In the genomic region with DNA sequence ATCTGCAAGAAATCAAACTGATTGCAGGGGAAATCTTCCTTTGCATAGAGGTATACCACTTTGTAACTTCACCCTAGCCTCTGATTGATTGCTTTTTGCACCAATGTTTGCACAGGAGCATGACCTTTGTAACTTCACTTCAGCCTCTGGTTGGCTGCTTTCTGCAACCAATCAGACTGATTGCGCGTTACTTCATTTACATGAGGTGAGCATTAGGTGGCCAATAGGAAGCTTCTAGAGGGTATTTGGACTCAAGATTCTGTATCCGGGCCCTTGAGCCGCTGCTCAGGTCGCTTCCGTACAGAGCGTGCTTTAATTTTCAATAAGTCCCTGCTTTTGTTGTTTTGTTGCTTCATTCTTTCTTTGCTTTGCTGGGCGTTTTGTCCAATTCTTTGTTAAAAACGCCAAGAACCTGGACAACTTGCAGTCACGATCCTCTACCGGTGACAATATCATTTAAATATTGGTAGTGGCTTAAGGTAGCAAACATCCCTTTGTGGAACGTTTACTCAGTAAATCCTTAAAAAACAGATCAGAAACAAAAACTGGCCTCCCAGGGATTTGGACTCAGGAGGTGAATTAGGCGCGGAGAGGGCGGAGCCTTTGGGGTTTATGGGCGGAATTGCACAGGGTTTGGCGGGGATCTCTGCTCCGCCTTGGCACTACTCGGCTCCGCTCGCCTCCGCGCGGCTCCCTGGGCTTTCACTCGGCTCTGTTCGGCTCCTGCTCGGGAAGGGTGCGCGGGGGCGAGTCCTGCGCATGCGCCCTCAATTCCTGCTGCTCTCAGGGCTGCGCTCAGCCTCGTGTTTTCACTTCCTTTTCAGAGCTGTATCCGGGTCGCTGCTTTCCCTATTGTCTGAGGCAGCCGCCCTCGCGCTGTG, we compare ENCODE assay signal across 1 cellular context.
TF ChIP-seq lines count a peak whose summit lies in the region.

A gene with protein sequence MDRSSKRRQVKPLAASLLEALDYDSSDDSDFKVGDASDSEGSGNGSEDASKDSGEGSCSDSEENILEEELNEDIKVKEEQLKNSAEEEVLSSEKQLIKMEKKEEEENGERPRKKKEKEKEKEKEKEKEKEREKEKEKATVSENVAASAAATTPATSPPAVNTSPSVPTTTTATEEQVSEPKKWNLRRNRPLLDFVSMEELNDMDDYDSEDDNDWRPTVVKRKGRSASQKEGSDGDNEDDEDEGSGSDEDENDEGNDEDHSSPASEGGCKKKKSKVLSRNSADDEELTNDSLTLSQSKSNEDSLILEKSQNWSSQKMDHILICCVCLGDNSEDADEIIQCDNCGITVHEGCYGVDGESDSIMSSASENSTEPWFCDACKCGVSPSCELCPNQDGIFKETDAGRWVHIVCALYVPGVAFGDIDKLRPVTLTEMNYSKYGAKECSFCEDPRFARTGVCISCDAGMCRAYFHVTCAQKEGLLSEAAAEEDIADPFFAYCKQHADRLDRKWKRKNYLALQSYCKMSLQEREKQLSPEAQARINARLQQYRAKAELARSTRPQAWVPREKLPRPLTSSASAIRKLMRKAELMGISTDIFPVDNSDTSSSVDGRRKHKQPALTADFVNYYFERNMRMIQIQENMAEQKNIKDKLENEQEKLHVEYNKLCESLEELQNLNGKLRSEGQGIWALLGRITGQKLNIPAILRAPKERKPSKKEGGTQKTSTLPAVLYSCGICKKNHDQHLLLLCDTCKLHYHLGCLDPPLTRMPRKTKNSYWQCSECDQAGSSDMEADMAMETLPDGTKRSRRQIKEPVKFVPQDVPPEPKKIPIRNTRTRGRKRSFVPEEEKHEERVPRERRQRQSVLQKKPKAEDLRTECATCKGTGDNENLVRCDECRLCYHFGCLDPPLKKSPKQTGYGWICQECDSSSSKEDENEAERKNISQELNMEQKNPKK (plus strand): TSS at position 812 of the 881 bp plus-strand sequence. CDS start 452 bp downstream, outside the sequence.

TF ChIP-seq in K562, 482 proteins besides CTCF, POLR2A, EP300 and RAD21 (continued from another document and continues in another):
- TF ChIP-seq ASH1L (IDR thresholded peaks at IDR 0.05; ENCODE audit: borderline replicate concordance, low read depth, partially characterized antibody) (peak; percentile 84), TRIM24 (IDR thresholded peaks at IDR 0.05) (peak; percentile 16 to 24; a peak in 1 of 4 replicates), TAF1 (IDR thresholded peaks at IDR 0.05; ENCODE audit: control insufficient read depth, extremely low read depth, insufficient read depth, low read length, severe bottlenecking) (peak; percentile 87), ATF7 (IDR thresholded peaks at IDR 0.05) (peak; percentile 93), SP2 (IDR thresholded peaks at IDR 0.05; ENCODE audit: extremely low read depth, low read depth, low read length, poor library complexity, severe bottlenecking) (peak; percentile 51), NR2C1 (IDR thresholded peaks at IDR 0.05) (peak; percentile 90), NR2C1 (tag; IDR thresholded peaks at IDR 0.05) (peak; percentile 91), HDAC1 (IDR thresholded peaks at IDR 0.05) (peak in 1 of 2 experiments; percentile 48; a peak in 1 of 4 replicates), ETS2 (tag; IDR thresholded peaks at IDR 0.05; ENCODE audit: borderline replicate concordance, poor library complexity, severe bottlenecking) (no peak), IFI16 (CRISPR knock-in tag; IDR thresholded peaks at IDR 0.05) (no peak), GABPA (tag; conservative IDR thresholded peaks at IDR 0.05; ENCODE audit: low read depth) (peak; percentile 88), RB1 (IDR thresholded peaks at IDR 0.05; ENCODE audit: low read depth) (peak; percentile 13; the same call in 1 of the 2 replicates), RBM25 (IDR thresholded peaks at IDR 0.05; ENCODE audit: low read depth, low read length, severe bottlenecking) (peak; percentile 86), ZNF212 (CRISPR knock-in tag; IDR thresholded peaks at IDR 0.05) (no peak), NFYB (IDR thresholded peaks at IDR 0.05; ENCODE audit: extremely low read depth, insufficient read length) (peak; percentile 92), MYBL2 (IDR thresholded peaks at IDR 0.05; ENCODE audit: low read depth) (peak; percentile 24; the same call in 1 of the 2 replicates), MYBL2 (CRISPR knock-in tag; IDR thresholded peaks at IDR 0.05; ENCODE audit: borderline replicate concordance) (no peak), PHF8 (IDR thresholded peaks at IDR 0.05; ENCODE audit: borderline replicate concordance, low read length) (peak; percentile 49; the same call in 1 of the 2 replicates), TEAD4 (IDR thresholded peaks at IDR 0.05; ENCODE audit: low read length) (peak; percentile 10; the same call in 1 of the 2 replicates), TEAD4 (CRISPR knock-in tag; IDR thresholded peaks at IDR 0.05; ENCODE audit: borderline replicate concordance) (no peak), FOXA1 (IDR thresholded peaks at IDR 0.05; ENCODE audit: borderline replicate concordance) (no peak), HMG20B (CRISPR knock-in tag; IDR thresholded peaks at IDR 0.05) (no peak), ZSCAN32 (CRISPR knock-in tag; IDR thresholded peaks at IDR 0.05) (0 out of 2 replicates have a peak, but pooled peaks have one; percentile 13), POLR2G (IDR thresholded peaks at IDR 0.05; ENCODE audit: low read depth, low read length) (peak; percentile 89), ZNF121 (CRISPR knock-in tag; conservative IDR thresholded peaks at IDR 0.05) (no peak), MCM5 (IDR thresholded peaks at IDR 0.05; ENCODE audit: low read depth) (no peak), ZNF232 (CRISPR knock-in tag; IDR thresholded peaks at IDR 0.05) (no peak), SIN3B (IDR thresholded peaks at IDR 0.05; ENCODE audit: low read depth) (no peak), FOXA3 (CRISPR knock-in tag; conservative IDR thresholded peaks at IDR 0.05 in 1 of 2, IDR thresholded peaks at IDR 0.05 in 1 of 2) (peak in 1 of 2 experiments; percentile 81; a peak in 1 of 4 replicates)
- TF ChIP-seq, protein P1, sequence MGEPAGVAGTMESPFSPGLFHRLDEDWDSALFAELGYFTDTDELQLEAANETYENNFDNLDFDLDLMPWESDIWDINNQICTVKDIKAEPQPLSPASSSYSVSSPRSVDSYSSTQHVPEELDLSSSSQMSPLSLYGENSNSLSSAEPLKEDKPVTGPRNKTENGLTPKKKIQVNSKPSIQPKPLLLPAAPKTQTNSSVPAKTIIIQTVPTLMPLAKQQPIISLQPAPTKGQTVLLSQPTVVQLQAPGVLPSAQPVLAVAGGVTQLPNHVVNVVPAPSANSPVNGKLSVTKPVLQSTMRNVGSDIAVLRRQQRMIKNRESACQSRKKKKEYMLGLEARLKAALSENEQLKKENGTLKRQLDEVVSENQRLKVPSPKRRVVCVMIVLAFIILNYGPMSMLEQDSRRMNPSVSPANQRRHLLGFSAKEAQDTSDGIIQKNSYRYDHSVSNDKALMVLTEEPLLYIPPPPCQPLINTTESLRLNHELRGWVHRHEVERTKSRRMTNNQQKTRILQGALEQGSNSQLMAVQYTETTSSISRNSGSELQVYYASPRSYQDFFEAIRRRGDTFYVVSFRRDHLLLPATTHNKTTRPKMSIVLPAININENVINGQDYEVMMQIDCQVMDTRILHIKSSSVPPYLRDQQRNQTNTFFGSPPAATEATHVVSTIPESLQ (CRISPR knock-in tag; IDR thresholded peaks at IDR 0.05), result 0 out of 2 replicates have a peak, but pooled peaks have one; percentile 16
- TF ChIP-seq, protein P2, sequence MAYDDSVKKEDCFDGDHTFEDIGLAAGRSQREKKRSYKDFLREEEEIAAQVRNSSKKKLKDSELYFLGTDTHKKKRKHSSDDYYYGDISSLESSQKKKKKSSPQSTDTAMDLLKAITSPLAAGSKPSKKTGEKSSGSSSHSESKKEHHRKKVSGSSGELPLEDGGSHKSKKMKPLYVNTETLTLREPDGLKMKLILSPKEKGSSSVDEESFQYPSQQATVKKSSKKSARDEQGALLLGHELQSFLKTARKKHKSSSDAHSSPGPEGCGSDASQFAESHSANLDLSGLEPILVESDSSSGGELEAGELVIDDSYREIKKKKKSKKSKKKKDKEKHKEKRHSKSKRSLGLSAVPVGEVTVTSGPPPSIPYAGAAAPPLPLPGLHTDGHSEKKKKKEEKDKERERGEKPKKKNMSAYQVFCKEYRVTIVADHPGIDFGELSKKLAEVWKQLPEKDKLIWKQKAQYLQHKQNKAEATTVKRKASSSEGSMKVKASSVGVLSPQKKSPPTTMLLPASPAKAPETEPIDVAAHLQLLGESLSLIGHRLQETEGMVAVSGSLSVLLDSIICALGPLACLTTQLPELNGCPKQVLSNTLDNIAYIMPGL (CRISPR knock-in tag; IDR thresholded peaks at IDR 0.05), result no peak
- TF ChIP-seq, protein P3, sequence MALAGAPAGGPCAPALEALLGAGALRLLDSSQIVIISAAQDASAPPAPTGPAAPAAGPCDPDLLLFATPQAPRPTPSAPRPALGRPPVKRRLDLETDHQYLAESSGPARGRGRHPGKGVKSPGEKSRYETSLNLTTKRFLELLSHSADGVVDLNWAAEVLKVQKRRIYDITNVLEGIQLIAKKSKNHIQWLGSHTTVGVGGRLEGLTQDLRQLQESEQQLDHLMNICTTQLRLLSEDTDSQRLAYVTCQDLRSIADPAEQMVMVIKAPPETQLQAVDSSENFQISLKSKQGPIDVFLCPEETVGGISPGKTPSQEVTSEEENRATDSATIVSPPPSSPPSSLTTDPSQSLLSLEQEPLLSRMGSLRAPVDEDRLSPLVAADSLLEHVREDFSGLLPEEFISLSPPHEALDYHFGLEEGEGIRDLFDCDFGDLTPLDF (CRISPR knock-in tag; IDR thresholded peaks at IDR 0.05), result peak; percentile 44; the same call in 1 of the 2 replicates
- TF ChIP-seq, protein P4, sequence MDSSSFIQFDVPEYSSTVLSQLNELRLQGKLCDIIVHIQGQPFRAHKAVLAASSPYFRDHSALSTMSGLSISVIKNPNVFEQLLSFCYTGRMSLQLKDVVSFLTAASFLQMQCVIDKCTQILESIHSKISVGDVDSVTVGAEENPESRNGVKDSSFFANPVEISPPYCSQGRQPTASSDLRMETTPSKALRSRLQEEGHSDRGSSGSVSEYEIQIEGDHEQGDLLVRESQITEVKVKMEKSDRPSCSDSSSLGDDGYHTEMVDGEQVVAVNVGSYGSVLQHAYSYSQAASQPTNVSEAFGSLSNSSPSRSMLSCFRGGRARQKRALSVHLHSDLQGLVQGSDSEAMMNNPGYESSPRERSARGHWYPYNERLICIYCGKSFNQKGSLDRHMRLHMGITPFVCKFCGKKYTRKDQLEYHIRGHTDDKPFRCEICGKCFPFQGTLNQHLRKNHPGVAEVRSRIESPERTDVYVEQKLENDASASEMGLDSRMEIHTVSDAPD (CRISPR knock-in tag; IDR thresholded peaks at IDR 0.05), result no peak
- TF ChIP-seq, protein P5, sequence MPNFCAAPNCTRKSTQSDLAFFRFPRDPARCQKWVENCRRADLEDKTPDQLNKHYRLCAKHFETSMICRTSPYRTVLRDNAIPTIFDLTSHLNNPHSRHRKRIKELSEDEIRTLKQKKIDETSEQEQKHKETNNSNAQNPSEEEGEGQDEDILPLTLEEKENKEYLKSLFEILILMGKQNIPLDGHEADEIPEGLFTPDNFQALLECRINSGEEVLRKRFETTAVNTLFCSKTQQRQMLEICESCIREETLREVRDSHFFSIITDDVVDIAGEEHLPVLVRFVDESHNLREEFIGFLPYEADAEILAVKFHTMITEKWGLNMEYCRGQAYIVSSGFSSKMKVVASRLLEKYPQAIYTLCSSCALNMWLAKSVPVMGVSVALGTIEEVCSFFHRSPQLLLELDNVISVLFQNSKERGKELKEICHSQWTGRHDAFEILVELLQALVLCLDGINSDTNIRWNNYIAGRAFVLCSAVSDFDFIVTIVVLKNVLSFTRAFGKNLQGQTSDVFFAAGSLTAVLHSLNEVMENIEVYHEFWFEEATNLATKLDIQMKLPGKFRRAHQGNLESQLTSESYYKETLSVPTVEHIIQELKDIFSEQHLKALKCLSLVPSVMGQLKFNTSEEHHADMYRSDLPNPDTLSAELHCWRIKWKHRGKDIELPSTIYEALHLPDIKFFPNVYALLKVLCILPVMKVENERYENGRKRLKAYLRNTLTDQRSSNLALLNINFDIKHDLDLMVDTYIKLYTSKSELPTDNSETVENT (CRISPR knock-in tag; IDR thresholded peaks at IDR 0.05), result peak; percentile 65; the same call in 1 of the 2 replicates
- TF ChIP-seq, protein P6, sequence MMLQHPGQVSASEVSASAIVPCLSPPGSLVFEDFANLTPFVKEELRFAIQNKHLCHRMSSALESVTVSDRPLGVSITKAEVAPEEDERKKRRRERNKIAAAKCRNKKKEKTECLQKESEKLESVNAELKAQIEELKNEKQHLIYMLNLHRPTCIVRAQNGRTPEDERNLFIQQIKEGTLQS (IDR thresholded peaks at IDR 0.05), result no peak; the same call in 1 of the 2 replicates
- TF ChIP-seq, protein P6 (CRISPR knock-in tag; conservative IDR thresholded peaks at IDR 0.05), result peak; percentile 76; the same call in 1 of the 2 replicates
- TF ChIP-seq, protein P7, sequence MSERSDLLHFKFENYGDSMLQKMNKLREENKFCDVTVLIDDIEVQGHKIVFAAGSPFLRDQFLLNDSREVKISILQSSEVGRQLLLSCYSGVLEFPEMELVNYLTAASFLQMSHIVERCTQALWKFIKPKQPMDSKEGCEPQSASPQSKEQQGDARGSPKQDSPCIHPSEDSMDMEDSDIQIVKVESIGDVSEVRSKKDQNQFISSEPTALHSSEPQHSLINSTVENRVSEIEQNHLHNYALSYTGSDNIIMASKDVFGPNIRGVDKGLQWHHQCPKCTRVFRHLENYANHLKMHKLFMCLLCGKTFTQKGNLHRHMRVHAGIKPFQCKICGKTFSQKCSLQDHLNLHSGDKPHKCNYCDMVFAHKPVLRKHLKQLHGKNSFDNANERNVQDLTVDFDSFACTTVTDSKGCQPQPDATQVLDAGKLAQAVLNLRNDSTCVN (CRISPR knock-in tag; IDR thresholded peaks at IDR 0.05), result no peak
- TF ChIP-seq, protein P8, sequence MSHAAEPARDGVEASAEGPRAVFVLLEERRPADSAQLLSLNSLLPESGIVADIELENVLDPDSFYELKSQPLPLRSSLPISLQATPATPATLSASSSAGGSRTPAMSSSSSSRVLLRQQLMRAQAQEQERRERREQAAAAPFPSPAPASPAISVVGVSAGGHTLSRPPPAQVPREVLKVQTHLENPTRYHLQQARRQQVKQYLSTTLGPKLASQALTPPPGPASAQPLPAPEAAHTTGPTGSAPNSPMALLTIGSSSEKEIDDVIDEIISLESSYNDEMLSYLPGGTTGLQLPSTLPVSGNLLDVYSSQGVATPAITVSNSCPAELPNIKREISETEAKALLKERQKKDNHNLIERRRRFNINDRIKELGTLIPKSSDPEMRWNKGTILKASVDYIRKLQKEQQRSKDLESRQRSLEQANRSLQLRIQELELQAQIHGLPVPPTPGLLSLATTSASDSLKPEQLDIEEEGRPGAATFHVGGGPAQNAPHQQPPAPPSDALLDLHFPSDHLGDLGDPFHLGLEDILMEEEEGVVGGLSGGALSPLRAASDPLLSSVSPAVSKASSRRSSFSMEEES (CRISPR knock-in tag; IDR thresholded peaks at IDR 0.05), result no peak
- TF ChIP-seq, protein P9, sequence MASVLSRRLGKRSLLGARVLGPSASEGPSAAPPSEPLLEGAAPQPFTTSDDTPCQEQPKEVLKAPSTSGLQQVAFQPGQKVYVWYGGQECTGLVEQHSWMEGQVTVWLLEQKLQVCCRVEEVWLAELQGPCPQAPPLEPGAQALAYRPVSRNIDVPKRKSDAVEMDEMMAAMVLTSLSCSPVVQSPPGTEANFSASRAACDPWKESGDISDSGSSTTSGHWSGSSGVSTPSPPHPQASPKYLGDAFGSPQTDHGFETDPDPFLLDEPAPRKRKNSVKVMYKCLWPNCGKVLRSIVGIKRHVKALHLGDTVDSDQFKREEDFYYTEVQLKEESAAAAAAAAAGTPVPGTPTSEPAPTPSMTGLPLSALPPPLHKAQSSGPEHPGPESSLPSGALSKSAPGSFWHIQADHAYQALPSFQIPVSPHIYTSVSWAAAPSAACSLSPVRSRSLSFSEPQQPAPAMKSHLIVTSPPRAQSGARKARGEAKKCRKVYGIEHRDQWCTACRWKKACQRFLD (CRISPR knock-in tag; IDR thresholded peaks at IDR 0.05), result peak; percentile 57; the same call in 1 of the 2 replicates
